34 cellular contexts compared by ENCODE assay signal in the genomic region with DNA sequence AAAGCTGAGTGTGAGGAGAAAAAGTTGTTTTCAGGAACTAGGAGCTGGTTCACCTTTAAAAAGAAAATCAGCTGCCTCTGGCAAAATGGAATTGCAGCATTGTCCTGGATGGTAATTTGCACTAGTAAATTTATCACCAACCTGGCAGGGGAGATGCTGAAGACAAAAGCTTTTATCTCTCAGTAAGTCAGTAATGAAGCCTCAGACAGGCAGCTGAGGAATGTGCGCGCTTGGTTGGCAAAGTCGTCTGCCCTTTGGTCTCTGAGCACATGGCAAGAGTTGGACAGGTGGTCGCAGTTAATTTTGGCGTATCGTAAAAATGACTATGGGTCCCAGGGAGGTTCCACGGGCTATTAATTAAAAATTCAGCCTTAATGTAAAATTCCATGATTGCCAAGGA.
"Had no signal": no experiment of that assay in that cellular context is flagged by ENCODE, and none has a peak within 500 bp of the region (broad histone marks: within the 10 kb centered on the region; RNA-seq: fewer than 3 reads in every experiment).

No MANE protein-coding gene starts in this region.

- H2AFZ ChIP-seq: parathyroid adenoma had no signal

- ATAC-seq: activated CD4-positive, CD25-positive, alpha-beta regulatory T cell treated with anti-CD3 and anti-CD28 coated beads, Interleukin-2, amount 50 U/mL, for 24 hours; gastrocnemius medialis; left cardiac atrium; natural killer cell; psoas muscle; stimulated activated memory B cell treated with anti-CD40 and anti-IgM and Interleukin-4, amounts not matched to agents 10 μg/mL and 1 μg/mL and 100 μg/mL, for 72 hours; stimulated activated naive CD8-positive, alpha-beta T cell treated with anti-CD3 and anti-CD28 coated beads, Interleukin-15, amount 100 ng/mL, for 72 hours had no signal

- H3K27me3 ChIP-seq: brain microvascular endothelial cell, dorsolateral prefrontal cortex, gastrocnemius medialis, sigmoid colon, upper lobe of left lung, vagina had no signal

- H3K9ac ChIP-seq: parathyroid adenoma had no signal

- H3K4me1 Mint-ChIP-seq: natural killer cell had no signal

- DNase-seq: activated CD4-positive, alpha-beta T cell treated with anti-CD3 and anti-CD28 coated beads for 48 hours; activated CD4-positive, alpha-beta T cell treated with anti-CD3 and anti-CD28 coated beads, Interleukin-2, amount 50 U/mL, for 48 hours; activated CD8-positive, alpha-beta memory T cell treated with anti-CD3 and anti-CD28 coated beads, Interleukin-2, amount 50 U/mL, for 4 hours; activated gamma-delta T cell treated with Interleukin-2 at 50 U/mL for 16 hours; activated naive CD4-positive, alpha-beta T cell treated with anti-CD3 and anti-CD28 coated beads, Interleukin-2, amount 50 U/mL, for 16 hours; activated T-cell treated with anti-CD3 and anti-CD28 coated beads, Interleukin-2, amount 50 U/mL, for 1 hour; amniotic stem cell; brain microvascular endothelial cell; dorsolateral prefrontal cortex; effector memory CD4-positive, alpha-beta T cell; erythroblast; gastrocnemius medialis; glutamatergic neuron; left cardiac atrium; natural killer cell; nucleus accumbens; psoas muscle; sigmoid colon; stimulated activated CD4-positive, alpha-beta T cell treated with anti-CD3 and anti-CD28 coated beads, Interleukin-1b, Interleukin-23, amount 100 ng/mL, for 48 hours; stimulated activated CD4-positive, alpha-beta T cell treated with anti-CD3 and anti-CD28 coated beads, Interleukin-4, amount 100 ng/mL, for 4 hours; stimulated activated CD8-positive, alpha-beta memory T cell treated with anti-CD3 and anti-CD28 coated beads, Interleukin-4, amount 100 ng/mL, for 48 hours; stimulated activated naive CD8-positive, alpha-beta T cell treated with anti-CD3 and anti-CD28 coated beads, Interleukin-15, amount 100 ng/mL, for 72 hours; substantia nigra; T-helper 9 cell; upper lobe of left lung had no signal

- H3K9me3 ChIP-seq: gastrocnemius medialis, psoas muscle, sigmoid colon, upper lobe of left lung, vagina had no signal

- H3K4me2 ChIP-seq: smooth muscle cell had no signal

- H3K9me3 Mint-ChIP-seq: activated T-helper 1 cell treated with anti-CD3 and anti-CD28 coated beads, Interleukin-12 subunit alpha, Interleukin-12 subunit beta, Interleukin-2, Interleukin-4 antibody, amounts not matched to agents 30 ng/mL and 10 ng/mL and 1 ng/mL, durations not matched to agents 14 hours and 24 hours and 36 hours; natural killer cell; stimulated activated memory B cell treated with anti-CD40 and anti-IgM and Interleukin-4, amounts not matched to agents 10 μg/mL and 1 μg/mL and 100 μg/mL, for 72 hours; stimulated activated naive CD8-positive, alpha-beta T cell treated with anti-CD3 and anti-CD28 coated beads, Interleukin-15, amount 100 ng/mL, for 72 hours; T-helper 1 cell treated with Interleukin-12 subunit alpha and Interleukin-12 subunit beta and Interleukin-4 antibody, amounts not matched to agents 30 μg/mL and 1 μg/mL, for 36 hours had no signal

- H3K36me3 Mint-ChIP-seq: natural killer cell had no signal

- H3K79me2 ChIP-seq: parathyroid adenoma had no signal

- H3K4me3 ChIP-seq: coronary artery, dorsolateral prefrontal cortex, gastrocnemius medialis, psoas muscle, sigmoid colon, smooth muscle cell, upper lobe of left lung, vagina had no signal

- H3K4me3 Mint-ChIP-seq: activated T-helper 1 cell treated with anti-CD3 and anti-CD28 coated beads, Interleukin-12 subunit alpha, Interleukin-12 subunit beta, Interleukin-2, Interleukin-4 antibody, amounts not matched to agents 30 ng/mL and 10 ng/mL and 1 ng/mL, durations not matched to agents 14 hours and 24 hours and 36 hours; natural killer cell; stimulated activated memory B cell treated with anti-CD40 and anti-IgM and Interleukin-4, amounts not matched to agents 10 μg/mL and 1 μg/mL and 100 μg/mL, for 72 hours; stimulated activated naive CD8-positive, alpha-beta T cell treated with anti-CD3 and anti-CD28 coated beads, Interleukin-15, amount 100 ng/mL, for 72 hours; T-helper 1 cell treated with Interleukin-12 subunit alpha and Interleukin-12 subunit beta and Interleukin-4 antibody, amounts not matched to agents 30 μg/mL and 1 μg/mL, for 36 hours had no signal

- H3K27ac ChIP-seq: brain microvascular endothelial cell, coronary artery, dorsolateral prefrontal cortex, gastrocnemius medialis, parathyroid adenoma, psoas muscle, sigmoid colon, upper lobe of left lung, vagina, VCaP had no signal

- H3K27me3 Mint-ChIP-seq: stimulated activated memory B cell treated with anti-CD40 and anti-IgM and Interleukin-4, amounts not matched to agents 10 μg/mL and 1 μg/mL and 100 μg/mL, for 72 hours; stimulated activated naive CD8-positive, alpha-beta T cell treated with anti-CD3 and anti-CD28 coated beads, Interleukin-15, amount 100 ng/mL, for 72 hours had no signal

- H3K27ac Mint-ChIP-seq: activated T-helper 1 cell treated with anti-CD3 and anti-CD28 coated beads, Interleukin-12 subunit alpha, Interleukin-12 subunit beta, Interleukin-2, Interleukin-4 antibody, amounts not matched to agents 30 ng/mL and 10 ng/mL and 1 ng/mL, durations not matched to agents 14 hours and 24 hours and 36 hours; natural killer cell; stimulated activated memory B cell treated with anti-CD40 and anti-IgM and Interleukin-4, amounts not matched to agents 10 μg/mL and 1 μg/mL and 100 μg/mL, for 72 hours; stimulated activated naive CD8-positive, alpha-beta T cell treated with anti-CD3 and anti-CD28 coated beads, Interleukin-15, amount 100 ng/mL, for 72 hours; T-helper 1 cell treated with Interleukin-12 subunit alpha and Interleukin-12 subunit beta and Interleukin-4 antibody, amounts not matched to agents 30 μg/mL and 1 μg/mL, for 36 hours had no signal

- H3K36me3 ChIP-seq: brain microvascular endothelial cell, gastrocnemius medialis, sigmoid colon, upper lobe of left lung, vagina had no signal

- H3K4me1 ChIP-seq: gastrocnemius medialis, parathyroid adenoma, psoas muscle, sigmoid colon, upper lobe of left lung, vagina had no signal
